Comparison of ENCODE assay signal across 8 cellular contexts in the genomic region with DNA sequence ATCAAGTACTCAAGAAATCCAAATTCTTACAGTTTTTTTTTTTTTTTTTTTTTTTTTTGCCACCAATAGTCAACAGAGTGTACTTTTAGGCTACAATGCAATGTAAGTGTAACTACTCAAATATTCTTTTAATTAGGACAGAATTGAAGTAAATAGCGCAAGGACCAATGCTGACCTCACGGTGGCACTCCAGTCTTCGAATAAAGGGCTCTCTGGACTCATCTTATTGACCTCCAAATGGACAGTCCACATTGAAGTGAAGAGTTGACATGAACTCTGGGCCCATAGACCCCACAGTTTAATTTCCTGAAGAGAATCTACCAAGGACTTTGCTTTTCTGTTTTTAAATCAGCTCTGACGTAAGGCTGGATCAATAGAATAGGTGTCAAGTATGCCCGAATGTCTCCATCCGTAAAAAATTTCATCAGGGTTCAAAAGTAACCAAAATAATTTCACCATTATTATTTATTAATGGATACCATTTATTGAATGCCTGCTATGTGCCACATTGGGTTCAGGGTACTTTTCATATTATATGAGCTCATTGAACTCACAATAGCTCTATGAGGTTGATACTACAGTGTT. TPM values are rescaled to one million over a fixed set of nuclear protein-coding genes. Genes with fewer than 3 reads are reported as not detected.
DNase-seq lines count a peak whose midpoint lies in the region; ATAC-seq, FAIRE-seq and TF ChIP-seq lines count a peak whose summit lies in the region.

No MANE protein-coding gene starts in this region.

- intact Hi-C loops in heart right ventricle (cut with DNase I) (loop anchor here in 6 of 10 donors (2.0 to 10.0 kb wide), 8 partner anchors 64 to 167 kb away; no protein-coding TSS in a partner anchor), Right ventricle myocardium inferior (cut with DNase I) (loop anchor here (1.0 to 5.0 kb wide), 2 partner anchors 120 to 167 kb away; no protein-coding TSS in a partner anchor)

- H3K27ac ChIP-seq in heart right ventricle (no peak overlapping the region), small intestine (ENCODE audit: low read depth in 1 of 2, low read length in 1 of 2) (no peak overlapping the region)

- FAIRE-seq in small intestine (lab: Jason Lieb, UNC) = no peak

- WGBS in heart right ventricle, 2 donors = 52 to 60% methylated on average over 6 of the region's 6 CpGs
- 55% methylated on average over 6 of the region's 6 CpGs for WGBS in small intestine, 3 donors

- H3K36me3 ChIP-seq in heart right ventricle (no peaks in the 10 kb centered on the region), small intestine (ENCODE audit: control insufficient read depth in 2 of 2, insufficient read depth in 2 of 2, low read length in 2 of 2) (no peaks in the 10 kb centered on the region)

- H3K4me3 ChIP-seq in heart right ventricle (no peak overlapping the region), fibroblast of mammary gland (ENCODE audit: control insufficient read depth, low read depth, low read length) (no peak overlapping the region), small intestine (ENCODE audit: low read depth in 1 of 2, low read length in 2 of 2) (no peak overlapping the region)

- ATAC-seq in heart right ventricle (peak in 3 of 8 donors; percentile 38 to 59 (median 39)), Right ventricle myocardium inferior (no peak), GM18517 (IDR thresholded peaks at IDR 0.05; ENCODE audit: unreplicated experiment) (no peak)

- H3K27me3 ChIP-seq in heart right ventricle (peaks cover 0 to 78% (median 19%) of the 10 kb centered on the region in 7 donors), small intestine (ENCODE audit: control insufficient read depth in 2 of 2, insufficient read depth in 2 of 2, low read length in 2 of 2) (no peaks in the 10 kb centered on the region)

- TF ChIP-seq CTCF in heart right ventricle (IDR thresholded peaks at IDR 0.05) (peak; percentile 4 to 56 (median 48)), fibroblast of mammary gland (conservative IDR thresholded peaks at IDR 0.05; ENCODE audit: control insufficient read depth, insufficient read depth, low read depth, low read length) (peak; percentile 61)

- H3K4me1 ChIP-seq in heart right ventricle = peaks cover 0 to 9% (median 0%) of the 10 kb centered on the region in 9 donors
- peaks cover 0 to 6% of the 10 kb centered on the region in 2 donors for H3K4me1 ChIP-seq in small intestine (ENCODE audit: control insufficient read depth in 2 of 2, insufficient read depth in 1 of 2, low read depth in 1 of 2, low read length in 1 of 2)

- DNase-seq in heart right ventricle (peak in 1 of 2 donors; percentile 6), Right ventricle myocardium inferior (ENCODE audit: missing footprints) (no peak), OCI-M1 (lab: John Stamatoyannopoulos, UW) (peak; percentile 70), fibroblast of mammary gland (ENCODE audit: low read depth) (peak; percentile 68), small intestine (peak; percentile 66), MV-4-11 (lab: John Stamatoyannopoulos, UW) (no peak)
- no peak for DNase-seq in activated CD8-positive, alpha-beta memory T cell treated with anti-CD3 and anti-CD28 coated beads, Interleukin-2, amount 50 U/mL, for 4 hours

- H3K9me3 ChIP-seq in heart right ventricle (no peaks in the 10 kb centered on the region), small intestine (ENCODE audit: control insufficient read depth, low read depth) (no peaks in the 10 kb centered on the region)

RNA-seq across cellular contexts. Expression of gene DDX52, which starts 7.3 kb away (rescaled TPM):
- total RNA-seq in heart right ventricle (10 to 100 TPM; 12.7 to 18.0 (median 14.7) TPM), Right ventricle myocardium inferior (14.9 TPM)
- polyA plus RNA-seq in heart right ventricle (1 to 10 TPM; 7.8 to 8.0 TPM), small intestine (10 to 100 TPM; 16.8 to 18.1 (median 17.1) TPM)

RNA-seq across cellular contexts. Expression of gene SYNRG, which starts 41.3 kb away (rescaled TPM):
- total RNA-seq in heart right ventricle = 10 to 100 TPM; 32.7 to 57.6 (median 48.2) TPM
- 1 to 10 TPM; 2.9 to 5.6 TPM for polyA plus RNA-seq in heart right ventricle
- 32.2 TPM for total RNA-seq in Right ventricle myocardium inferior
- 1 to 10 TPM; 7.6 to 9.7 (median 8.7) TPM for polyA plus RNA-seq in small intestine

Comparison
In these comparisons a context has a peak if more than half of its experiments do, and no peak if none do; other contexts are left out.
1. DNase-seq: peak in OCI-M1 (single experiment), fibroblast of mammary gland (single experiment) and small intestine (single experiment); none in Right ventricle myocardium inferior (single experiment), activated CD8-positive, alpha-beta memory T cell treated with anti-CD3 and anti-CD28 coated beads, Interleukin-2, amount 50 U/mL, for 4 hours (single experiment) and MV-4-11 (single experiment).